In genomic region chr3:71786551-71786950, GRCh38 we compare ENCODE assay signal across 26 cellular contexts. TPM values are rescaled to one million over a fixed set of nuclear protein-coding genes. Genes with fewer than 3 reads are reported as not detected.
"Had no signal": no experiment of that assay in that cellular context is flagged by ENCODE, and none has a peak within 500 bp of the region (broad histone marks: within the 10 kb centered on the region; RNA-seq: fewer than 3 reads in every experiment).

No MANE protein-coding gene starts in this region.

- H3K36me3 ChIP-seq: left ventricle myocardium inferior, thoracic aorta, vagina had no signal

- ATAC-seq: activated naive CD8-positive, alpha-beta T cell treated with anti-CD3 and anti-CD28 coated beads, Interleukin-2, amount 50 U/mL, for 24 hours; naive thymus-derived CD8-positive, alpha-beta T cell; T-cell had no signal

- H3K27ac Mint-ChIP-seq: activated naive CD4-positive, alpha-beta T cell treated with anti-CD3 and anti-CD28 coated beads for 36 hours; activated naive CD8-positive, alpha-beta T cell treated with anti-CD3 and anti-CD28 coated beads, Interleukin-2, amount 50 U/mL, for 24 hours; immature natural killer cell; mesothelial cell of epicardium; naive thymus-derived CD8-positive, alpha-beta T cell; progenitor cell of endocrine pancreas; T-cell had no signal

- H3K36me3 Mint-ChIP-seq: immature natural killer cell; mesothelial cell of epicardium; naive thymus-derived CD8-positive, alpha-beta T cell; T-cell; type B pancreatic cell had no signal

- H3K9me3 ChIP-seq: left ventricle myocardium inferior, thoracic aorta, vagina had no signal

- H3K27ac ChIP-seq: left ventricle myocardium inferior, thoracic aorta, vagina had no signal

- H3K4me3 ChIP-seq: left ventricle myocardium inferior, thoracic aorta had no signal

- DNase-seq: activated CD4-positive, alpha-beta T cell treated with anti-CD3 and anti-CD28 coated beads for 4 hours; activated CD4-positive, alpha-beta T cell treated with anti-CD3 and anti-CD28 coated beads, Interleukin-2, amount 50 U/mL, for 48 hours; activated CD4-positive, CD25-positive, alpha-beta regulatory T cell; activated CD8-positive, alpha-beta memory T cell treated with anti-CD3 and anti-CD28 coated beads, Interleukin-2, amount 50 U/mL, for 48 hours; activated effector memory CD4-positive, alpha-beta T cell treated with Interleukin-2 at 50 U/mL for 16 hours; activated naive CD4-positive, alpha-beta T cell treated with anti-CD3 and anti-CD28 coated beads for 36 hours; activated naive CD8-positive, alpha-beta T cell treated with anti-CD3 and anti-CD28 coated beads, Interleukin-2, amount 50 U/mL, for 24 hours; activated T-cell treated with anti-CD3 and anti-CD28 coated beads, Interleukin-2, amount 50 U/mL, for 48 hours; aorta; immature natural killer cell; kidney glomerular epithelial cell; left ventricle myocardium inferior; naive thymus-derived CD8-positive, alpha-beta T cell; stimulated activated CD4-positive, alpha-beta T cell treated with anti-CD3 and anti-CD28 coated beads, Interleukin-4, amount 100 ng/mL, for 1 hour; stimulated activated naive CD4-positive, alpha-beta T cell treated with Interleukin-2 at 50 U/mL for 16 hours; T-cell; T-helper 9 cell had no signal

- H3K9me3 Mint-ChIP-seq: activated naive CD4-positive, alpha-beta T cell treated with anti-CD3 and anti-CD28 coated beads for 36 hours; activated naive CD8-positive, alpha-beta T cell treated with anti-CD3 and anti-CD28 coated beads, Interleukin-2, amount 50 U/mL, for 24 hours; central memory CD8-positive, alpha-beta T cell; immature natural killer cell; mesothelial cell of epicardium; naive thymus-derived CD8-positive, alpha-beta T cell; T-cell; type B pancreatic cell had no signal

RNA-seq across cellular contexts. Expression of gene PROK2, which starts 1.6 kb away (rescaled TPM):
- total RNA-seq: glomerular endothelial cell; lung microvascular endothelial cell; mesothelial cell of epicardium; naive thymus-derived CD8-positive, alpha-beta T cell; osteocyte; progenitor cell of endocrine pancreas had no signal
- polyA plus RNA-seq: immature natural killer cell had no signal

RNA-seq across cellular contexts. Expression of gene GPR27, which starts 32.9 kb away (rescaled TPM):
- total RNA-seq: glomerular endothelial cell, lung microvascular endothelial cell had no signal
